Comparison of ENCODE assay signal across 4 cellular contexts in the genomic region with DNA sequence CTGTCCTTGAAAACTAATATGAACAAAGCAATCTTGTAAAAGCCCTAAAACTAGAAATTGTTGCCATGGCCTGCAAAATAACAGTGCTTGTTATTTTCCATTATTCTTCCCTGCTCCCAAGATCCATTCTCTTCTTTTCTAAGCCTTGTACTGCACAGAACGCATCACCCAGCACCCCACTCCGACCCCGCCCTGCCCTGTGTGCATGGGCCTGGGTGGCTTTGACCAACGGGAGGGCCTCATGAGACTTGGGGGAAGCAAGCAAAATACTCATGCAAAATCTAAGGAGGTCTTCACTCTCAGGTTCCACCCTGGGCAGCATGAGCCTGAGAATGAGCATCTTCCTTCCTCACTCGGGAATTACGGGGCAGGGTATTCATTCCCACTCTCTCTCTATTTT. TPM values are rescaled to one million over a fixed set of nuclear protein-coding genes. Genes with fewer than 3 reads are reported as not detected.
"Had no signal": no experiment of that assay in that cellular context is flagged by ENCODE, and none has a peak within 500 bp of the region (broad histone marks: within the 10 kb centered on the region; RNA-seq: fewer than 3 reads in every experiment).

No MANE protein-coding gene starts in this region.

- ATAC-seq: GM12878 had no signal

- DNase-seq: GDM1, GF-D8 had no signal

- H3K4me3 ChIP-seq: GM12878 had no signal

RNA-seq across cellular contexts. Expression of a gene that starts 32.4 kb away (rescaled TPM):
- total RNA-seq: G401, GM12878 had no signal
- polyA plus RNA-seq: GM12878 had no signal
